Comparison of ENCODE assay signal across 29 cellular contexts in the genomic region with DNA sequence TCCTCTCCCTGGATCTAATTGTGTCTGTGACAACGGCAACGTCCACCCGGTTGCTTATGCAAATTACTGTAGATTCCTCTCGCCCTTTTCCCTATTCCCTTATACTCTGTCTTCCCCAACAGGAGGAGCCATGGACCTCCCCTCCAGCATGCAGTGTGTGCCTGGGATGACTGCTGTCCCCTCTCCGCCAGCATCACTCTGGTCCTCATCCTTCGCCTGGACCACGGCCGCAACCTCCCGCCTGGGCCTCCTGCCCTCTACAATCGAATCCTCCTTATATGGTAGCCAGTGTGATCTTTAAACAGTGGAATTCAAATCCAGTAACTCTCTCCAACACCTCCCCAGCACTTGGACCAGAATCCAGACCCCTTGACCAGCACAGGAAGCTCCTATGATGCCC. TPM values are rescaled to one million over a fixed set of nuclear protein-coding genes. Genes with fewer than 3 reads are reported as not detected.
DNase-seq lines count a peak whose midpoint lies in the region; ATAC-seq, FAIRE-seq and TF ChIP-seq lines count a peak whose summit lies in the region.
"Had no signal": no experiment of that assay in that cellular context is flagged by ENCODE, and none has a peak within 500 bp of the region (broad histone marks: within the 10 kb centered on the region; RNA-seq: fewer than 3 reads in every experiment).

No MANE protein-coding gene starts in this region.

- H2AFZ ChIP-seq in H1 (ENCODE audit: low read length) (no peak overlapping the region), neuronal stem cell (ENCODE audit: low read length) (no peak overlapping the region), Karpas-422 (ENCODE audit: low read length) (no peak overlapping the region)

- no peak overlapping the region for H3K27ac Mint-ChIP-seq in stimulated activated memory B cell treated with anti-CD40 and anti-IgM and Interleukin-4, amounts not matched to agents 10 μg/mL and 1 μg/mL and 100 μg/mL, for 72 hours
- H3K27ac Mint-ChIP-seq: CD14-positive monocyte; CD4-positive, CD25-positive, alpha-beta regulatory T cell; CD8-positive, alpha-beta memory T cell had no signal

- no peak overlapping the region for H3K4me3 ChIP-seq in H1 (ENCODE audit: extremely low read depth in 1 of 4, insufficient read depth in 2 of 4, low read depth in 3 of 4, low read length in 4 of 4)
- no peak overlapping the region for H3K4me3 ChIP-seq in neuronal stem cell (ENCODE audit: low read length in 2 of 2)
- H3K4me3 ChIP-seq in aorta (ENCODE audit: low read length in 2 of 2), result no peak overlapping the region
- no peak overlapping the region for H3K4me3 ChIP-seq in Karpas-422 (ENCODE audit: low read length)
- H3K4me3 ChIP-seq: BLaER1, GM12878 had no signal

- H2BK120ac ChIP-seq in H1 (replicated peaks; ENCODE audit: low read depth, low read length) (no peak overlapping the region), neuronal stem cell (ENCODE audit: low read depth, low read length) (no peak overlapping the region)

- H3K23me2 ChIP-seq in H1 (ENCODE audit: low read depth, low read length), result no peaks in the 10 kb centered on the region

- H4K20me1 ChIP-seq in H1 (replicated peaks in 1 of 2; ENCODE audit: control insufficient read depth in 1 of 2, insufficient read depth in 2 of 2, low read length in 2 of 2) (no peaks in the 10 kb centered on the region), Karpas-422 (ENCODE audit: insufficient read depth, low read depth, low read length) (no peaks in the 10 kb centered on the region)
- H4K20me1 ChIP-seq: BLaER1 had no signal

- WGBS in H1 (ENCODE audit: extremely low coverage in 1 of 2, insufficient coverage in 1 of 2, insufficient read length in 1 of 2, insufficient replicate concordance in 2 of 2, low coverage in 1 of 2, low lambda C conversion rate in 2 of 2, missing lambda C conversion rate in 1 of 2), 2 experiments, result 95% methylated on average over 10 of the region's 10 CpGs; no CpG with 5 or more reads in 1 of the 2 experiments
- WGBS in neuronal stem cell (ENCODE audit: extremely low coverage in 2 of 2, insufficient read length in 2 of 2, insufficient replicate concordance in 1 of 2), 2 donors, result no CpG with 5 or more reads among the region's 10 CpGs
- 88 to 90% methylated on average over 10 of the region's 10 CpGs for WGBS in aorta, 2 donors

- H3K79me1 ChIP-seq in H1 (ENCODE audit: low read depth, low read length) (no peaks in the 10 kb centered on the region), neuronal stem cell (ENCODE audit: low read depth, low read length) (no peaks in the 10 kb centered on the region)

- H4K8ac ChIP-seq in H1 (ENCODE audit: extremely low read depth, insufficient read depth, low read length) (no peak overlapping the region), neuronal stem cell (ENCODE audit: low read depth, low read length) (no peak overlapping the region)

- H3K4me2 ChIP-seq in H1 (ENCODE audit: insufficient read depth in 1 of 2, low read depth in 2 of 2, low read length in 2 of 2) (no peak overlapping the region), neuronal stem cell (ENCODE audit: insufficient read depth, low read length, poor library complexity, severe bottlenecking) (no peak overlapping the region), Karpas-422 (ENCODE audit: low read depth, low read length, poor library complexity, severe bottlenecking) (no peak overlapping the region)
- H3K4me2 ChIP-seq: BLaER1 had no signal

- no peak overlapping the region for H2BK15ac ChIP-seq in H1 (ENCODE audit: low read length)
- no peak overlapping the region for H2BK15ac ChIP-seq in neuronal stem cell (ENCODE audit: low read length)

- no peaks in the 10 kb centered on the region for H3K4me1 ChIP-seq in H1 (replicated peaks in 1 of 4; ENCODE audit: control insufficient read depth in 3 of 4, insufficient read depth in 4 of 4, low read length in 3 of 4)
- no peaks in the 10 kb centered on the region for H3K4me1 ChIP-seq in neuronal stem cell (ENCODE audit: control insufficient read depth in 2 of 2, insufficient read depth in 1 of 2, low read depth in 1 of 2, low read length in 2 of 2)
- no peaks in the 10 kb centered on the region for H3K4me1 ChIP-seq in aorta (ENCODE audit: control insufficient read depth in 1 of 2, insufficient read depth in 2 of 2, low read length in 2 of 2)
- H3K4me1 ChIP-seq in Karpas-422 (ENCODE audit: low read length), result no peaks in the 10 kb centered on the region
- H3K4me1 ChIP-seq: BE2C, BLaER1 had no signal

- no peak overlapping the region for H3K18ac ChIP-seq in H1 (ENCODE audit: extremely low read depth, low read length)
- H3K18ac ChIP-seq in neuronal stem cell (ENCODE audit: low read length), result no peak overlapping the region

- H3K23ac ChIP-seq in H1 (ENCODE audit: insufficient read length), result no peak overlapping the region
- H3K23ac ChIP-seq in neuronal stem cell (ENCODE audit: low read depth, low read length, poor library complexity), result no peak overlapping the region

- H3K4me3 Mint-ChIP-seq in stimulated activated memory B cell treated with anti-CD40 and anti-IgM and Interleukin-4, amounts not matched to agents 10 μg/mL and 1 μg/mL and 100 μg/mL, for 72 hours, result no peak overlapping the region
- H3K4me3 Mint-ChIP-seq: CD4-positive, alpha-beta memory T cell; CD4-positive, CD25-positive, alpha-beta regulatory T cell; CD8-positive, alpha-beta memory T cell had no signal

- FAIRE-seq in H1 (lab: Jason Lieb, UNC), result no peak
- FAIRE-seq: A204.1, GM12878, GM12892, GM18507 had no signal

- intact Hi-C loops in aorta (cut with DNase I), result no loop called here

- H3K14ac ChIP-seq in H1 (ENCODE audit: insufficient read length), result no peak overlapping the region
- no peak overlapping the region for H3K14ac ChIP-seq in neuronal stem cell (ENCODE audit: low read length)

- TF ChIP-seq EP300 in H1 (IDR thresholded peaks at IDR 0.05; ENCODE audit: borderline replicate concordance in 1 of 2, low read depth in 2 of 2, low read length in 2 of 2), result no peak

- H3K4ac ChIP-seq in H1 (replicated peaks; ENCODE audit: insufficient read length, low read depth, low read length) (no peak overlapping the region), neuronal stem cell (ENCODE audit: low read length) (no peak overlapping the region)

- CTCF ChIA-PET in H1 (lab: Charles Lee; ENCODE audit: partially characterized antibody), result interaction anchor here (0.9 to 2.7 kb wide), 7 partner anchors 14 to 318 kb away, joined by 3 to 16 read pairs (median 3); no protein-coding TSS in a partner anchor

- no peak overlapping the region for H2AK5ac ChIP-seq in H1 (ENCODE audit: low read depth, low read length)
- no peak overlapping the region for H2AK5ac ChIP-seq in neuronal stem cell (ENCODE audit: low read depth, low read length)

- POLR2A ChIA-PET in H1 (lab: Charles Lee; ENCODE audit: partially characterized antibody), result no interaction called here

- H3K9me2 ChIP-seq in Karpas-422 (replicated peaks; ENCODE audit: insufficient read depth, low read length), result no peaks in the 10 kb centered on the region

- H3K36me3 ChIP-seq in H1 (ENCODE audit: control insufficient read depth in 2 of 4, insufficient read depth in 4 of 4, low read length in 3 of 4), result no peaks in the 10 kb centered on the region
- H3K36me3 ChIP-seq in neuronal stem cell (replicated peaks in 1 of 2; ENCODE audit: control insufficient read depth in 2 of 2, insufficient read depth in 2 of 2, low read length in 2 of 2), result no peaks in the 10 kb centered on the region
- no peaks in the 10 kb centered on the region for H3K36me3 ChIP-seq in aorta (ENCODE audit: control insufficient read depth in 1 of 2, insufficient read depth in 2 of 2, low read length in 1 of 2)
- H3K36me3 ChIP-seq in Karpas-422 (ENCODE audit: insufficient read depth, low read length), result no peaks in the 10 kb centered on the region
- H3K36me3 ChIP-seq: BE2C, BLaER1 had no signal

- no peaks in the 10 kb centered on the region for H3K4me1 Mint-ChIP-seq in stimulated activated memory B cell treated with anti-CD40 and anti-IgM and Interleukin-4, amounts not matched to agents 10 μg/mL and 1 μg/mL and 100 μg/mL, for 72 hours
- H3K4me1 Mint-ChIP-seq: CD14-positive monocyte; CD4-positive, alpha-beta memory T cell; CD4-positive, CD25-positive, alpha-beta regulatory T cell; CD8-positive, alpha-beta memory T cell had no signal

- H4K5ac ChIP-seq in H1 (ENCODE audit: insufficient read length, low read depth, low read length), result no peak overlapping the region

- peaks cover 12% of the 10 kb centered on the region for H3K9me3 Mint-ChIP-seq in stimulated activated memory B cell treated with anti-CD40 and anti-IgM and Interleukin-4, amounts not matched to agents 10 μg/mL and 1 μg/mL and 100 μg/mL, for 72 hours

- H3K56ac ChIP-seq in H1 (replicated peaks; ENCODE audit: insufficient read length, low read depth, low read length), result no peak overlapping the region

- TF ChIP-seq CTCF in H1 (IDR thresholded peaks at IDR 0.05; ENCODE audit: control extremely low read depth in 1 of 3, insufficient read depth in 1 of 3, low read depth in 1 of 3, low read length in 3 of 3), result no peak

- 0 out of 4 replicates have a peak, but pooled peaks have one; percentile 2 to 4 for TF ChIP-seq RAD21 in H1 (IDR thresholded peaks at IDR 0.05 in 1 of 2, conservative IDR thresholded peaks at IDR 0.05 in 1 of 2; ENCODE audit: low read depth in 2 of 2, low read length in 2 of 2)

- no peaks in the 10 kb centered on the region for H3K79me2 ChIP-seq in H1 (ENCODE audit: control insufficient read depth in 1 of 2, insufficient read depth in 2 of 2, low read length in 2 of 2)
- no peaks in the 10 kb centered on the region for H3K79me2 ChIP-seq in Karpas-422 (ENCODE audit: low read length)

- TF ChIP-seq POLR2A in H1 (IDR thresholded peaks at IDR 0.05; ENCODE audit: control extremely low read depth in 1 of 2, low read depth in 2 of 2, low read length in 2 of 2), result no peak

- H3K27me3 ChIP-seq in H1 (replicated peaks in 1 of 4; ENCODE audit: control insufficient read depth in 3 of 4, extremely low read depth in 1 of 4, insufficient read depth in 3 of 4, low read length in 3 of 4), result no peaks in the 10 kb centered on the region
- no peaks in the 10 kb centered on the region for H3K27me3 ChIP-seq in neuronal stem cell (ENCODE audit: control insufficient read depth in 3 of 3, insufficient read depth in 3 of 3, low read depth in 1 of 3, low read length in 3 of 3)
- no peaks in the 10 kb centered on the region for H3K27me3 ChIP-seq in aorta (ENCODE audit: control insufficient read depth in 1 of 2, insufficient read depth in 2 of 2, low read length in 1 of 2)
- H3K27me3 ChIP-seq in Karpas-422 (ENCODE audit: low read length), result 0 out of 2 replicates have a peak, but pooled peaks cover 4% of the 10 kb centered on the region
- H3K27me3 ChIP-seq: BE2C, BLaER1 had no signal

- H2BK5ac ChIP-seq in H1 (ENCODE audit: low read depth, low read length), result no peak overlapping the region
- H2BK5ac ChIP-seq in neuronal stem cell (ENCODE audit: low read length), result no peak overlapping the region

- H3K9me3 ChIP-seq in H1 (ENCODE audit: insufficient read depth in 2 of 2, low read depth in 1 of 2, low read length in 1 of 2) (peaks cover 9 to 16% of the 10 kb centered on the region in 2 experiments; a peak in 3 of 4 replicates), neuronal stem cell (replicated peaks in 1 of 2; ENCODE audit: control insufficient read depth in 2 of 2, insufficient read depth in 1 of 2, low read depth in 1 of 2, low read length in 2 of 2) (peaks cover 0 to 4% of the 10 kb centered on the region in 2 donors), aorta (ENCODE audit: control insufficient read depth, low read length) (peaks cover 1% of the 10 kb centered on the region), Karpas-422 (ENCODE audit: low read length) (peaks cover 16% of the 10 kb centered on the region; the same call in 1 of the 2 replicates)
- H3K9me3 ChIP-seq: BE2C had no signal

- no peak overlapping the region for H4K91ac ChIP-seq in H1 (replicated peaks; ENCODE audit: insufficient read length, low read length)
- H4K91ac ChIP-seq in neuronal stem cell (ENCODE audit: low read depth, low read length, poor library complexity), result no peak overlapping the region

- H3K36me3 Mint-ChIP-seq in stimulated activated memory B cell treated with anti-CD40 and anti-IgM and Interleukin-4, amounts not matched to agents 10 μg/mL and 1 μg/mL and 100 μg/mL, for 72 hours, result no peaks in the 10 kb centered on the region
- H3K36me3 Mint-ChIP-seq: CD14-positive monocyte; CD4-positive, alpha-beta memory T cell; CD8-positive, alpha-beta memory T cell had no signal

- no peak overlapping the region for H3K9ac ChIP-seq in H1 (replicated peaks in 1 of 4; ENCODE audit: extremely low read depth in 1 of 4, low read depth in 3 of 4, low read length in 3 of 4)
- peak overlapping the region; percentile 70 for H3K9ac ChIP-seq in neuronal stem cell (ENCODE audit: low read depth, low read length, poor library complexity)
- H3K9ac ChIP-seq in Karpas-422 (ENCODE audit: low read length), result no peak overlapping the region
- H3K9ac ChIP-seq: BLaER1 had no signal

- no peak overlapping the region for H3K27ac ChIP-seq in H1 (ENCODE audit: low read depth, low read length)
- H3K27ac ChIP-seq in neuronal stem cell (replicated peaks; ENCODE audit: low read length), result no peak overlapping the region
- H3K27ac ChIP-seq in aorta (ENCODE audit: low read depth in 1 of 2, low read length in 2 of 2), result no peak overlapping the region
- no peak overlapping the region for H3K27ac ChIP-seq in Karpas-422 (ENCODE audit: low read length)
- H3K27ac ChIP-seq: BLaER1 had no signal

- ATAC-seq in aorta (ENCODE audit: low FRiP score) (peak; percentile 54), HG02981 (IDR thresholded peaks at IDR 0.05; ENCODE audit: unreplicated experiment) (no peak)
- ATAC-seq in stimulated activated memory B cell treated with anti-CD40 and anti-IgM and Interleukin-4, amounts not matched to agents 10 μg/mL and 1 μg/mL and 100 μg/mL, for 72 hours, result no peak
- ATAC-seq: GM12878 had no signal

- no peak overlapping the region for H2BK20ac ChIP-seq in H1 (ENCODE audit: low read length)

- H2BK12ac ChIP-seq in H1 (ENCODE audit: low read depth, low read length) (no peak overlapping the region), neuronal stem cell (ENCODE audit: low read length) (no peak overlapping the region)

- no peak for DNase-seq in H1 (ENCODE audit: low read depth in 1 of 2, low spot score in 2 of 2)
- DNase-seq in neuronal stem cell (ENCODE audit: low spot score), result no peak
- no peak for DNase-seq in aorta
- DNase-seq in Karpas-422, result no peak
- DNase-seq: 8988T; ACHN; BE2C; C1 segment of cervical spinal cord; CD4-positive, alpha-beta memory T cell; CD4-positive, CD25-positive, alpha-beta regulatory T cell; CD8-positive, alpha-beta memory T cell; COR-L47; DMS 273 treated with DMSO at 0.1 percent for 48 hours; DMS153; DMS53; DMS79; DND-41; EL; GDM1 had no signal

- peaks cover 18% of the 10 kb centered on the region for H3K27me3 Mint-ChIP-seq in stimulated activated memory B cell treated with anti-CD40 and anti-IgM and Interleukin-4, amounts not matched to agents 10 μg/mL and 1 μg/mL and 100 μg/mL, for 72 hours
- H3K27me3 Mint-ChIP-seq: CD4-positive, CD25-positive, alpha-beta regulatory T cell had no signal

RNA-seq across cellular contexts. Expression of a gene that starts 30.6 kb away (rescaled TPM):
- total RNA-seq in H1 (2021; fragmentation: NEBNext Ultra II Directional; extraction: Animal tissue kit (Norgen Biotek cat#: 25700)), result 3.9 and 4.5 TPM in 2 replicates
- polyA plus RNA-seq in H1 (2011; rRNA removed) (2.8 and 3.6 TPM in 2 replicates), aorta (under 1 TPM; 0.38 to 0.69 TPM)
- 1.8 TPM for polyA plus RNA-seq in H1 (2011; cell fraction: cytosol; rRNA removed)
- 3.3 TPM for polyA plus RNA-seq in H1 (2011; cell fraction: nucleus; rRNA removed)
- 3.0 to 4.3 TPM (median 3.6 TPM) in 4 replicates for polyA plus RNA-seq in H1 (2012, experiment 1 of 2)
- 3.8 TPM for polyA plus RNA-seq in H1 (2012, experiment 2 of 2)
- polyA plus RNA-seq in H1 (2013, experiment 1 of 2), result 3.2 TPM
- polyA plus RNA-seq in H1 (2013, experiment 2 of 2), result 3.4 TPM
- polyA minus RNA-seq in H1 (2011; rRNA and poly(A)+ RNA removed), result 1.8 and 2.8 TPM in 2 replicates
- polyA minus RNA-seq in H1 (2011; cell fraction: cytosol; rRNA and poly(A)+ RNA removed), result 2.3 TPM
- 2.1 TPM for polyA minus RNA-seq in H1 (2011; cell fraction: nucleus; rRNA and poly(A)+ RNA removed)
- 4.4 TPM for polyA plus RNA-seq in neuronal stem cell (2013, experiment 1 of 2)
- 4.2 TPM for polyA plus RNA-seq in neuronal stem cell (2013, experiment 2 of 2)
- 1 to 10 TPM; 6.7 to 8.9 TPM for total RNA-seq in aorta
- not detected in 2 replicates for total RNA-seq in Karpas-422 (2014; rRNA removed; shearing (Covaris generic); ENCODE audit: low replicate concordance)
- total RNA-seq: CD4-positive, alpha-beta memory T cell; CD4-positive, CD25-positive, alpha-beta regulatory T cell; CD8-positive, alpha-beta memory T cell; G401; GM12878 had no signal
- polyA plus RNA-seq: AG04450; CD14-positive monocyte; CD4-positive, alpha-beta memory T cell; CD4-positive, CD25-positive, alpha-beta regulatory T cell; CD8-positive, alpha-beta memory T cell; GM12878 had no signal
